8 cellular contexts compared by ENCODE assay signal in the genomic region with DNA sequence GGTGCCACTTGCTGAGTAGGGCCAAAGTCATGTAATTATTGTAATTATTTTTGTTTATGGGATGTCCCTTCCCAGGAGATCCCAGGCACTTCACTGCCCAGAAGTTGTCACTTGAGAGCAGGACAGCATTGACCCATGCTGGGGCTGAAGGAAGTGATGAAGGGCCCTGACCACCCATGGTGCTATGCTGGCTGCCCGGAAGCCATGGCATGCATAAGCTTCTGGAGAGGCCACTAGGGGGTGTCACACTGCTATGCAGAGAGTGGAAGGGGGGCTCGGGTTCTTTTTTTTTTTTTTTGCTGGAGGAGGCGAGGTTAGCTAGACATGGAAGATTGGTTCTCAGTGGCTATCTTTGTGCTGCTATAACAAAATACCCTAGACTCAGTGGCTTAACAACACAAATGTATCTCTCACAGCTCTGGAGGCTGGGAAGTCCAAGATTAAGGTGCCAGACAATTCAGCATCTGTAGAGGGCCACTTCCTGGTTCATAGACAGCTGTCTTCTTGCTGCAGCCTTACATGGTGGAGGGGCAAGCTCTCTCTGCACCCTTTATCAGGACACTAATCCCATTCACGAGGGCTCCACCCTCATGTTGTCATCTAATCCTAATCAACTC.
DNase-seq lines count a peak whose midpoint lies in the region; ATAC-seq and TF ChIP-seq lines count a peak whose summit lies in the region.

No MANE protein-coding gene starts in this region.

- H3K4me1 Mint-ChIP-seq in endodermal cell (peaks cover 15% of the 10 kb centered on the region), natural killer cell (no peaks in the 10 kb centered on the region)
- no peaks in the 10 kb centered on the region for H3K4me1 Mint-ChIP-seq in CD8-positive, alpha-beta T cell (ENCODE audit: low read depth)

- no peak overlapping the region for H3K4me3 ChIP-seq in Jurkat, Clone E6-1 (ENCODE audit: low read length)
- H3K4me3 ChIP-seq in endodermal cell (ENCODE audit: low read length) (peak overlapping the region; percentile 57), coronary artery (no peak overlapping the region)
- H3K4me3 ChIP-seq in CD8-positive, alpha-beta T cell (ENCODE audit: low read depth, low read length) = no peak overlapping the region

- 77% methylated on average over 4 of the region's 4 CpGs; no CpG with 5 or more reads in 1 of the 2 experiments for WGBS in endodermal cell (ENCODE audit: insufficient coverage in 1 of 2, insufficient read length in 1 of 2), 2 experiments

- H3K27ac Mint-ChIP-seq in endodermal cell (no peak overlapping the region), natural killer cell (no peak overlapping the region)
- H3K27ac Mint-ChIP-seq in CD8-positive, alpha-beta T cell = no peak overlapping the region

- H3K9me3 ChIP-seq in endodermal cell (ENCODE audit: control insufficient read depth, low read length) = peaks cover 12% of the 10 kb centered on the region
- no peaks in the 10 kb centered on the region for H3K9me3 ChIP-seq in CD8-positive, alpha-beta T cell (ENCODE audit: low read length)

- POLR2A ChIA-PET in CD8-positive, alpha-beta T cell (lab: Charles Lee) = no interaction called here

- H3K4me1 ChIP-seq in endodermal cell (ENCODE audit: control insufficient read depth, insufficient read depth, low read length) = no peaks in the 10 kb centered on the region
- no peaks in the 10 kb centered on the region for H3K4me1 ChIP-seq in CD8-positive, alpha-beta T cell (ENCODE audit: insufficient read depth, low read length)

- DNase-seq in AG08396 (ENCODE audit: low spot score) (peak; percentile 44), endodermal cell (peak; percentile 85), coronary artery (ENCODE audit: low spot score) (no peak), Right ventricle myocardium superior (no peak), natural killer cell (no peak)
- DNase-seq in Jurkat, Clone E6-1 (ENCODE audit: low read depth, low spot score) = peak; percentile 44
- no peak for DNase-seq in CD8-positive, alpha-beta T cell

- CTCF ChIA-PET in CD8-positive, alpha-beta T cell (lab: Charles Lee) = no interaction called here

- no peak overlapping the region for H3K4me3 Mint-ChIP-seq in endodermal cell
- no peak overlapping the region for H3K4me3 Mint-ChIP-seq in natural killer cell
- H3K4me3 Mint-ChIP-seq in CD8-positive, alpha-beta T cell = no peak overlapping the region

- H3K36me3 Mint-ChIP-seq in endodermal cell (ENCODE audit: low read depth) (no peaks in the 10 kb centered on the region), natural killer cell (no peaks in the 10 kb centered on the region)
- H3K36me3 Mint-ChIP-seq in CD8-positive, alpha-beta T cell = no peaks in the 10 kb centered on the region

- H3K27me3 Mint-ChIP-seq in endodermal cell (ENCODE audit: insufficient read depth) = peaks cover 2% of the 10 kb centered on the region
- no peaks in the 10 kb centered on the region for H3K27me3 Mint-ChIP-seq in natural killer cell (ENCODE audit: low read depth in 2 of 2)
- no peaks in the 10 kb centered on the region for H3K27me3 Mint-ChIP-seq in CD8-positive, alpha-beta T cell (ENCODE audit: low read depth)

- ATAC-seq in GM18867 (IDR thresholded peaks at IDR 0.05; ENCODE audit: unreplicated experiment) (peak; percentile 71), Right ventricle myocardium superior (ENCODE audit: poor library complexity) (no peak), natural killer cell (no peak)
- ATAC-seq in CD8-positive, alpha-beta T cell = no peak

- H3K9me3 Mint-ChIP-seq in endodermal cell = no peaks in the 10 kb centered on the region
- no peaks in the 10 kb centered on the region for H3K9me3 Mint-ChIP-seq in natural killer cell
- no peaks in the 10 kb centered on the region for H3K9me3 Mint-ChIP-seq in CD8-positive, alpha-beta T cell

- no peaks in the 10 kb centered on the region for H3K36me3 ChIP-seq in endodermal cell (ENCODE audit: control insufficient read depth, insufficient read depth, low read length)
- no peaks in the 10 kb centered on the region for H3K36me3 ChIP-seq in CD8-positive, alpha-beta T cell (ENCODE audit: insufficient read depth, low read length)

- no peak overlapping the region for H3K27ac ChIP-seq in endodermal cell (ENCODE audit: low read depth, low read length)
- no peak overlapping the region for H3K27ac ChIP-seq in coronary artery
- no peak overlapping the region for H3K27ac ChIP-seq in CD8-positive, alpha-beta T cell (ENCODE audit: low read depth, low read length)

- no peaks in the 10 kb centered on the region for H3K27me3 ChIP-seq in endodermal cell (ENCODE audit: control insufficient read depth, insufficient read depth, low read length, poor library complexity, severe bottlenecking)
- H3K27me3 ChIP-seq in CD8-positive, alpha-beta T cell (ENCODE audit: insufficient read depth, low read length) = no peaks in the 10 kb centered on the region

- H3K9ac ChIP-seq in endodermal cell (ENCODE audit: extremely low read depth, low read length, poor library complexity, severe bottlenecking) = no peak overlapping the region

- intact Hi-C loops in Right ventricle myocardium superior (cut with DNase I) (no loop called here), natural killer cell (cut with micrococcal nuclease) (no loop called here)
- intact Hi-C loops in CD8-positive, alpha-beta T cell (cut with DNase I, micrococcal nuclease) = no loop called here

- TF ChIP-seq CTCF in endodermal cell (conservative IDR thresholded peaks at IDR 0.05) = peak; percentile 75
- no peak for TF ChIP-seq CTCF in coronary artery (IDR thresholded peaks at IDR 0.05)
- TF ChIP-seq CTCF in natural killer cell (IDR thresholded peaks at IDR 0.05) = no peak
- no peak for TF ChIP-seq CTCF in CD8-positive, alpha-beta T cell (IDR thresholded peaks at IDR 0.05)

Comparison
In these comparisons a context has a peak if more than half of its experiments do, and no peak if none do; other contexts are left out.
1. DNase-seq: peak in AG08396 (single experiment), Jurkat, Clone E6-1 (single experiment) and endodermal cell (single experiment); none in coronary artery (single experiment), Right ventricle myocardium superior (single experiment), natural killer cell (single experiment) and CD8-positive, alpha-beta T cell (0 of 7).